In the genomic region with DNA sequence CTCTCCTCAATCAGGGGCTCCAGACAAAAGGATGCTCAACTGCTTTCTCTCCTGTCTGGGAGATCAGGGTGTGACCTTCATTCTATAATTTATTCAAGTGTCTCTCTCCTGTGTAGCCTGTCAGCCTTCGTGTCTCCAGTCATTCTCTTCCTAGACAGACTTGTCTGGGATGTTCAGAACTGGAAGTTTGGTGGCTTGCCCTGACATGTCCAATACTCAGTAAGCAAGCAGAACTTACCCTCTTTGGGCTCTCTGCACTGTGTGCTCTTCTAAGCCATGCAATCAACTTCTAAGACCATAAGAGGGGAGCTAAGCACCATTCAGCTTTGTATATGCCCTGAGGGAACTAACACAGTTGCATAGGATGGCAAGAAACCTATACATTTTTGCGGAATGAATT, we compare ENCODE assay signal across 17 cellular contexts. TPM values are rescaled to one million over a fixed set of nuclear protein-coding genes. Genes with fewer than 3 reads are reported as not detected.
DNase-seq lines count a peak whose midpoint lies in the region; ATAC-seq, FAIRE-seq and TF ChIP-seq lines count a peak whose summit lies in the region.
"Had no signal": no experiment of that assay in that cellular context is flagged by ENCODE, and none has a peak within 500 bp of the region (broad histone marks: within the 10 kb centered on the region; RNA-seq: fewer than 3 reads in every experiment).

No MANE protein-coding gene starts in this region.

- TF ChIP-seq EP300 in A549 (IDR thresholded peaks at IDR 0.05) (no peak), SK-N-SH (IDR thresholded peaks at IDR 0.05; ENCODE audit: borderline replicate concordance in 1 of 2, low read depth in 1 of 2, low read length in 1 of 2) (no peak)

- peak in 1 of 2 experiments; percentile 29 for DNase-seq in A549 (ENCODE audit: low read depth in 1 of 2, low spot score in 1 of 2)
- DNase-seq in LoVo (ENCODE audit: low spot score): peak; percentile 31
- no peak for DNase-seq in SK-N-SH
- peak; percentile 18 for DNase-seq in glomerular visceral epithelial cell (ENCODE audit: extremely low spot score)
- no peak for DNase-seq in MM.1S
- no peak for DNase-seq in OCI-LY7 (ENCODE audit: low spot score)
- no peak for DNase-seq in RCC 7860 (ENCODE audit: low spot score)
- DNase-seq: activated CD8-positive, alpha-beta T cell treated with anti-CD3 and anti-CD28 coated beads, Interleukin-2, amount 10 ng/mL, durations not matched to agents 7 days and 5 days; activated naive CD4-positive, alpha-beta T cell treated with Interleukin-2 at 50 U/mL for 16 hours; caudate nucleus; Karpas-422; NCI-H226; stimulated activated CD4-positive, alpha-beta T cell treated with anti-CD3 and anti-CD28 coated beads, Interleukin-2, amount 100 ng/mL, for 48 hours; stimulated activated naive B cell treated with anti-CD40 and anti-IgM and Interleukin-4, amounts not matched to agents 10 μg/mL and 1 μg/mL and 100 μg/mL, for 72 hours had no signal

- POLR2A ChIA-PET in A549 (lab: Yijun Ruan, JAX) (no interaction called here), SK-N-SH (lab: Yijun Ruan, JAX) (interaction anchor here (0.7 kb wide), 1 partner anchor 164 kb away, joined by 3 read pairs; no protein-coding TSS in a partner anchor), OCI-LY7 (lab: Charles Lee) (interaction anchor here (0.6 kb wide), 1 partner anchor 11 kb away, joined by 3 read pairs; no protein-coding TSS in a partner anchor)

- H3K9me3 ChIP-seq in A549 (no peaks in the 10 kb centered on the region), SK-N-SH (no peaks in the 10 kb centered on the region), MM.1S (replicated peaks; ENCODE audit: insufficient read depth, low read length) (no peaks in the 10 kb centered on the region), OCI-LY7 (ENCODE audit: low read length) (no peaks in the 10 kb centered on the region)

- H3K27me3 ChIP-seq in SK-N-SH (ENCODE audit: insufficient read depth) (no peaks in the 10 kb centered on the region; the same call in 1 of the 2 replicates), MM.1S (replicated peaks; ENCODE audit: insufficient read depth, low read length) (no peaks in the 10 kb centered on the region)

- no peaks in the 10 kb centered on the region for H3K36me3 ChIP-seq in SK-N-SH (replicated peaks in 1 of 2; ENCODE audit: control insufficient read depth in 1 of 2, insufficient read depth in 2 of 2, low read length in 1 of 2)
- no peaks in the 10 kb centered on the region for H3K36me3 ChIP-seq in MM.1S (replicated peaks; ENCODE audit: insufficient read depth, low read length)
- no peaks in the 10 kb centered on the region for H3K36me3 ChIP-seq in OCI-LY7 (ENCODE audit: insufficient read depth, low read length)

- H3K27ac ChIP-seq in A549: peak overlapping the region; percentile 44 to 59; a peak in 4 of 6 replicates
- no peak overlapping the region for H3K27ac ChIP-seq in SK-N-SH (ENCODE audit: low read depth in 2 of 2, low read length in 1 of 2)
- H3K27ac ChIP-seq in MM.1S (ENCODE audit: low read length): no peak overlapping the region
- no peak overlapping the region for H3K27ac ChIP-seq in OCI-LY7 (ENCODE audit: low read depth, low read length, poor library complexity, severe bottlenecking)

- H4K20me1 ChIP-seq in SK-N-SH (ENCODE audit: insufficient read depth): no peaks in the 10 kb centered on the region
- no peaks in the 10 kb centered on the region for H4K20me1 ChIP-seq in MM.1S (ENCODE audit: insufficient read depth, low read length)
- H4K20me1 ChIP-seq in OCI-LY7 (ENCODE audit: insufficient read depth, low read length): no peaks in the 10 kb centered on the region

- H3K4me3 ChIP-seq in A549 (no peak overlapping the region), SK-N-SH (ENCODE audit: low read depth in 2 of 2, low read length in 1 of 2) (no peak overlapping the region), MM.1S (ENCODE audit: low read length) (no peak overlapping the region), OCI-LY7 (ENCODE audit: low read depth, low read length, poor library complexity, severe bottlenecking) (no peak overlapping the region)

- no peaks in the 10 kb centered on the region for H3K9me2 ChIP-seq in SK-N-SH
- H3K9me2 ChIP-seq in MM.1S (replicated peaks; ENCODE audit: insufficient read depth, low read length): no peaks in the 10 kb centered on the region
- H3K9me2 ChIP-seq in OCI-LY7 (ENCODE audit: insufficient read depth, low read length): no peaks in the 10 kb centered on the region

- 40% methylated on average over 2 of the region's 2 CpGs for WGBS in A549 (ENCODE audit: missing lambda C conversion rate)
- WGBS in SK-N-SH (ENCODE audit: low lambda C conversion rate): 66% methylated on average over 2 of the region's 2 CpGs

- intact Hi-C loops in OCI-LY7 (cut with micrococcal nuclease; ENCODE audit: unreplicated experiment): no loop called here

- H3K79me2 ChIP-seq in SK-N-SH (ENCODE audit: insufficient read depth) (no peaks in the 10 kb centered on the region), MM.1S (ENCODE audit: low read length) (no peaks in the 10 kb centered on the region), OCI-LY7 (ENCODE audit: insufficient read depth, low read depth, low read length) (no peaks in the 10 kb centered on the region)

- no peak; a peak in 2 of 6 replicates for ATAC-seq in A549
- ATAC-seq in HG03045 (IDR thresholded peaks at IDR 0.05; ENCODE audit: unreplicated experiment): no peak
- ATAC-seq: activated CD8-positive, alpha-beta T cell treated with anti-CD3 and anti-CD28 coated beads, Interleukin-2, amount 10 ng/mL, durations not matched to agents 7 days and 5 days; Right ventricle myocardium inferior; stimulated activated naive B cell treated with anti-CD40 and anti-IgM and Interleukin-4, amounts not matched to agents 10 μg/mL and 1 μg/mL and 100 μg/mL, for 72 hours had no signal

- H3K4me1 ChIP-seq in A549 (peaks cover 8% of the 10 kb centered on the region; the same call in 1 of the 3 replicates), SK-N-SH (ENCODE audit: control insufficient read depth in 1 of 2, insufficient read depth in 2 of 2, low read depth in 1 of 2, low read length in 1 of 2) (peaks cover 0 to 11% of the 10 kb centered on the region in 2 experiments; a peak in 2 of 4 replicates), MM.1S (ENCODE audit: low read length) (no peaks in the 10 kb centered on the region), OCI-LY7 (ENCODE audit: insufficient read depth, low read length, poor library complexity, severe bottlenecking) (no peaks in the 10 kb centered on the region)

- FAIRE-seq in A549 (lab: Jason Lieb, UNC) (no peak), RCC 7860 (lab: Jason Lieb, UNC) (no peak)

- peak overlapping the region; percentile 39; the same call in 2 of the 3 replicates for H3K4me2 ChIP-seq in A549
- H3K4me2 ChIP-seq in SK-N-SH: 0 out of 2 replicates have a peak overlapping the region, but pooled peaks have one; percentile 7
- H3K4me2 ChIP-seq in MM.1S (ENCODE audit: low read depth, low read length): no peak overlapping the region
- no peak overlapping the region for H3K4me2 ChIP-seq in OCI-LY7 (ENCODE audit: low read length)

- TF ChIP-seq POLR2A in A549 (IDR thresholded peaks at IDR 0.05; ENCODE audit: low read length): no peak

- no peak for TF ChIP-seq CTCF in A549 (IDR thresholded peaks at IDR 0.05)
- no peak for TF ChIP-seq CTCF in SK-N-SH (IDR thresholded peaks at IDR 0.05)
- no peak for TF ChIP-seq CTCF in MM.1S (IDR thresholded peaks at IDR 0.05; ENCODE audit: low read length)
- no peak for TF ChIP-seq CTCF in OCI-LY7 (conservative IDR thresholded peaks at IDR 0.05; ENCODE audit: low read length)

- CTCF ChIA-PET in A549 (lab: Yijun Ruan, JAX) (no interaction called here), SK-N-SH (lab: Yijun Ruan, JAX) (interaction anchor here (6.3 kb wide), 1 partner anchor 16 kb away, joined by 33 read pairs; no protein-coding TSS in a partner anchor), OCI-LY7 (lab: Charles Lee; ENCODE audit: unreplicated experiment) (no interaction called here)

- TF ChIP-seq RAD21 in A549 (conservative IDR thresholded peaks at IDR 0.05 in 1 of 2, IDR thresholded peaks at IDR 0.05 in 1 of 2) (no peak), SK-N-SH (IDR thresholded peaks at IDR 0.05; ENCODE audit: low read length) (no peak)

- peaks cover 12% of the 10 kb centered on the region for H3F3A ChIP-seq in SK-N-SH (replicated peaks; ENCODE audit: insufficient read depth)
- H3F3A ChIP-seq in MM.1S (ENCODE audit: insufficient read depth, low read length): no peaks in the 10 kb centered on the region

- H3K9ac ChIP-seq in SK-N-SH (no peak overlapping the region), MM.1S (ENCODE audit: low read length) (no peak overlapping the region)

- H2AFZ ChIP-seq in SK-N-SH (ENCODE audit: low read depth): no peak overlapping the region
- H2AFZ ChIP-seq in MM.1S (ENCODE audit: low read length): no peak overlapping the region
- H2AFZ ChIP-seq in OCI-LY7 (ENCODE audit: low read length): no peak overlapping the region

- BruUV-seq in OCI-LY7 (replicated peaks; lab: Mats Ljungman, UMichigan): no TSS peak

RNA-seq across cellular contexts. Expression of gene ACKR2, which starts 14.1 kb away (rescaled TPM):
- polyA plus RNA-seq in A549 (2011; rRNA removed) (0.06 and 0.16 TPM in 2 replicates), A549 (2017; fragmentation: RNase III; extraction: RNeasy Plus Mini Kit Qiagen cat#74134 plus additional on column Dnase treatment) (0.05 TPM in 1 of 3 replicates, not detected in the others), SK-N-SH (2012; rRNA removed) (0.10 and 0.11 TPM in 2 replicates)
- polyA plus RNA-seq in A549 (2012; cell fraction: cytosol; rRNA removed): 0.11 TPM in 1 of 2 replicates, not detected in the other
- not detected in 2 replicates for polyA plus RNA-seq in A549 (2012; cell fraction: nucleus; rRNA removed)
- 0.08 and 0.15 TPM in 2 replicates for polyA minus RNA-seq in A549 (2011; rRNA and poly(A)+ RNA removed)
- polyA plus RNA-seq in SK-N-SH (2012; cell fraction: cytosol; rRNA removed): 0.03 and 0.09 TPM in 2 replicates
- 0.21 and 0.22 TPM in 2 replicates for polyA plus RNA-seq in SK-N-SH (2012; cell fraction: nucleus; rRNA removed)
- not detected in 2 replicates for total RNA-seq in OCI-LY7 (2014; rRNA removed; shearing (Covaris generic))
- 2.0 and 2.9 TPM in 2 replicates for total RNA-seq in OCI-LY7 (2022)

RNA-seq across cellular contexts. Expression of gene HIGD1A, which starts 19.1 kb away (rescaled TPM):
- 104 and 158 TPM in 2 replicates for polyA plus RNA-seq in A549 (2011; rRNA removed)
- polyA plus RNA-seq in A549 (2012; cell fraction: cytosol; rRNA removed): 38.5 and 43.3 TPM in 2 replicates
- 6.8 and 15.9 TPM in 2 replicates for polyA plus RNA-seq in A549 (2012; cell fraction: nucleus; rRNA removed)
- 137 to 147 TPM (median 146 TPM) in 3 replicates for polyA plus RNA-seq in A549 (2017; fragmentation: RNase III; extraction: RNeasy Plus Mini Kit Qiagen cat#74134 plus additional on column Dnase treatment)
- 13.4 and 14.7 TPM in 2 replicates for polyA minus RNA-seq in A549 (2011; rRNA and poly(A)+ RNA removed)
- polyA plus RNA-seq in SK-N-SH (2012; rRNA removed): 72.1 and 112 TPM in 2 replicates
- polyA plus RNA-seq in SK-N-SH (2012; cell fraction: cytosol; rRNA removed): 147 and 222 TPM in 2 replicates
- 13.6 and 31.7 TPM in 2 replicates for polyA plus RNA-seq in SK-N-SH (2012; cell fraction: nucleus; rRNA removed)
- total RNA-seq in OCI-LY7 (2014; rRNA removed; shearing (Covaris generic)): 57.9 and 60.4 TPM in 2 replicates
- 75.8 and 76.1 TPM in 2 replicates for total RNA-seq in OCI-LY7 (2022)

RNA-seq across cellular contexts. Expression of gene CCDC13, which starts 50.3 kb away (rescaled TPM):
- polyA plus RNA-seq in A549 (2011; rRNA removed): 0.47 and 0.49 TPM in 2 replicates
- 0.27 and 0.38 TPM in 2 replicates for polyA plus RNA-seq in A549 (2012; cell fraction: cytosol; rRNA removed)
- 0.70 and 0.82 TPM in 2 replicates for polyA plus RNA-seq in A549 (2012; cell fraction: nucleus; rRNA removed)
- polyA plus RNA-seq in A549 (2017; fragmentation: RNase III; extraction: RNeasy Plus Mini Kit Qiagen cat#74134 plus additional on column Dnase treatment): 0.33 to 0.54 TPM (median 0.41 TPM) in 3 replicates
- polyA minus RNA-seq in A549 (2011; rRNA and poly(A)+ RNA removed): not detected in 2 replicates
- 0.66 and 1.3 TPM in 2 replicates for polyA plus RNA-seq in SK-N-SH (2012; rRNA removed)
- 0.37 and 0.82 TPM in 2 replicates for polyA plus RNA-seq in SK-N-SH (2012; cell fraction: cytosol; rRNA removed)
- 2.9 and 3.2 TPM in 2 replicates for polyA plus RNA-seq in SK-N-SH (2012; cell fraction: nucleus; rRNA removed)
- total RNA-seq in OCI-LY7 (2014; rRNA removed; shearing (Covaris generic)): 0.21 and 1.4 TPM in 2 replicates
- total RNA-seq in OCI-LY7 (2022): not detected in 2 replicates

RNA-seq across cellular contexts. Expression of gene CYP8B1, which starts 52.3 kb away (rescaled TPM):
- polyA plus RNA-seq in A549 (2011; rRNA removed) (not detected in 2 replicates), A549 (2017; fragmentation: RNase III; extraction: RNeasy Plus Mini Kit Qiagen cat#74134 plus additional on column Dnase treatment) (not detected in 3 replicates), SK-N-SH (2012; rRNA removed) (not detected in 2 replicates)
- not detected in 2 replicates for polyA plus RNA-seq in A549 (2012; cell fraction: cytosol; rRNA removed)
- polyA plus RNA-seq in A549 (2012; cell fraction: nucleus; rRNA removed): not detected in 2 replicates
- not detected in 2 replicates for polyA minus RNA-seq in A549 (2011; rRNA and poly(A)+ RNA removed)
- polyA plus RNA-seq in SK-N-SH (2012; cell fraction: cytosol; rRNA removed): not detected in 2 replicates
- polyA plus RNA-seq in SK-N-SH (2012; cell fraction: nucleus; rRNA removed): not detected in 2 replicates
- total RNA-seq in OCI-LY7 (2014; rRNA removed; shearing (Covaris generic)): not detected in 2 replicates
- not detected in 2 replicates for total RNA-seq in OCI-LY7 (2022)
- total RNA-seq: activated CD8-positive, alpha-beta T cell treated with anti-CD3 and anti-CD28 coated beads, Interleukin-2, amount 10 ng/mL, durations not matched to agents 7 days and 5 days; Right ventricle myocardium inferior had no signal
- polyA plus RNA-seq: AG04450 had no signal

Comparison
In these comparisons a context has a peak if more than half of its experiments do, and no peak if none do; other contexts are left out.
1. DNase-seq: peak in LoVo (single experiment) and glomerular visceral epithelial cell (single experiment); none in SK-N-SH (single experiment), MM.1S (single experiment), OCI-LY7 (single experiment) and RCC 7860 (single experiment).
2. H3K27ac ChIP-seq: peak in A549 (2 of 2); none in SK-N-SH (0 of 2), MM.1S (single experiment) and OCI-LY7 (single experiment).
3. H3K4me2 ChIP-seq: peak in A549 (single experiment) and SK-N-SH (single experiment); none in MM.1S (single experiment) and OCI-LY7 (single experiment).